ENCODE assay signal across 1 cellular context in genomic region chr14:22070119-22070982, GRCh38.
TF ChIP-seq lines count a peak whose summit lies in the region.

No MANE protein-coding gene starts in this region.

TF ChIP-seq in H1, 55 proteins besides CTCF, POLR2A, EP300 and RAD21 (continued from another document):
- TF ChIP-seq CHD7 (IDR thresholded peaks at IDR 0.05; ENCODE audit: insufficient replicate concordance, low read length): no peak
TF ChIP-seq in H1: peak in this region for 1.
